ENCODE assay signal across 24 cellular contexts in genomic region chr11:65206441-65206841, GRCh38. TPM values are rescaled to one million over a fixed set of nuclear protein-coding genes. Genes with fewer than 3 reads are reported as not detected.
DNase-seq lines count a peak whose midpoint lies in the region; ATAC-seq and TF ChIP-seq lines count a peak whose summit lies in the region.
"Had no signal": no experiment of that assay in that cellular context is flagged by ENCODE, and none has a peak within 500 bp of the region (broad histone marks: within the 10 kb centered on the region; RNA-seq: fewer than 3 reads in every experiment).

No MANE protein-coding gene starts in this region.

- H3K9me3 ChIP-seq in NT2/D1 (ENCODE audit: insufficient read depth, low read length) (no peaks in the 10 kb centered on the region), smooth muscle cell (replicated peaks; ENCODE audit: low read depth) (no peaks in the 10 kb centered on the region)
- H3K9me3 ChIP-seq: SJSA1 had no signal

- ATAC-seq in sciatic nerve = no peak
- no peak for ATAC-seq in GM18502 (IDR thresholded peaks at IDR 0.05; ENCODE audit: poor library complexity, unreplicated experiment)
- ATAC-seq: HCT116 had no signal

- peaks cover 29% of the 10 kb centered on the region for H3K36me3 Mint-ChIP-seq in activated CD4-positive, alpha-beta T cell treated with anti-CD3 and anti-CD28 coated beads, Interleukin-2, amount 10 ng/mL, durations not matched to agents 7 days and 5 days (ENCODE audit: low read depth)

- H3K4me2 ChIP-seq in smooth muscle cell = no peak overlapping the region
- H3K4me2 ChIP-seq: KMS-11 had no signal

- no peak overlapping the region for H3K4me3 ChIP-seq in NT2/D1 (ENCODE audit: insufficient read length, low read depth)
- H3K4me3 ChIP-seq in smooth muscle cell = no peak overlapping the region
- H3K4me3 ChIP-seq: SJSA1 had no signal

- no peak overlapping the region for H3K27ac ChIP-seq in smooth muscle cell (ENCODE audit: low read depth)
- H3K27ac ChIP-seq: HL-60, KMS-11, SJSA1 had no signal

- POLR2A ChIA-PET in GM10248 (lab: Yijun Ruan, JAX) = no interaction called here
- POLR2A ChIA-PET in activated CD4-positive, alpha-beta T cell treated with anti-CD3 and anti-CD28 coated beads, Interleukin-2, amount 10 ng/mL, durations not matched to agents 7 days and 5 days (lab: Charles Lee) = no interaction called here

- intact Hi-C loops in sciatic nerve (cut with DNase I) = no loop called here

- peaks cover 80% of the 10 kb centered on the region for H3K36me3 ChIP-seq in NT2/D1 (ENCODE audit: insufficient read depth, insufficient read length, low read length)
- no peaks in the 10 kb centered on the region for H3K36me3 ChIP-seq in smooth muscle cell (ENCODE audit: low read depth)

- no peaks in the 10 kb centered on the region for H3K9me3 Mint-ChIP-seq in activated CD4-positive, alpha-beta T cell treated with anti-CD3 and anti-CD28 coated beads, Interleukin-2, amount 10 ng/mL, durations not matched to agents 7 days and 5 days
- H3K9me3 Mint-ChIP-seq: CD4-positive, CD25-positive, alpha-beta regulatory T cell had no signal

- H3K4me1 Mint-ChIP-seq in activated CD4-positive, alpha-beta T cell treated with anti-CD3 and anti-CD28 coated beads, Interleukin-2, amount 10 ng/mL, durations not matched to agents 7 days and 5 days = peaks cover 8% of the 10 kb centered on the region
- H3K4me1 Mint-ChIP-seq: CD4-positive, CD25-positive, alpha-beta regulatory T cell had no signal

- H3K9ac ChIP-seq in NT2/D1 (ENCODE audit: insufficient read length, low read depth) (peak overlapping the region; percentile 17), smooth muscle cell (ENCODE audit: low read depth) (no peak overlapping the region)
- H3K9ac ChIP-seq: KMS-11 had no signal

- H3F3A ChIP-seq in smooth muscle cell (ENCODE audit: low read depth) = no peaks in the 10 kb centered on the region

- 97% methylated on average over 13 of the region's 17 CpGs for WGBS in smooth muscle cell (ENCODE audit: low lambda C conversion rate)

- H3K27ac Mint-ChIP-seq in activated CD4-positive, alpha-beta T cell treated with anti-CD3 and anti-CD28 coated beads, Interleukin-2, amount 10 ng/mL, durations not matched to agents 7 days and 5 days = no peak overlapping the region
- H3K27ac Mint-ChIP-seq: CD4-positive, CD25-positive, alpha-beta regulatory T cell had no signal

- no peak overlapping the region for H3K4me3 Mint-ChIP-seq in activated CD4-positive, alpha-beta T cell treated with anti-CD3 and anti-CD28 coated beads, Interleukin-2, amount 10 ng/mL, durations not matched to agents 7 days and 5 days
- H3K4me3 Mint-ChIP-seq: CD4-positive, CD25-positive, alpha-beta regulatory T cell had no signal

- no peak for TF ChIP-seq CTCF in GM10248 (IDR thresholded peaks at IDR 0.05; ENCODE audit: control extremely low read depth, extremely low read depth, low read depth, missing control alignments)
- TF ChIP-seq CTCF in smooth muscle cell (IDR thresholded peaks at IDR 0.05; ENCODE audit: borderline replicate concordance, insufficient read depth, poor library complexity, severe bottlenecking) = no peak

- CTCF ChIA-PET in GM10248 (lab: Yijun Ruan, JAX) = interaction anchor here (0.9 to 4.3 kb wide), 7 partner anchors 10 to 123 kb away, joined by 3 to 24 read pairs (median 9); partner anchors contain the start of gene CDC42EP2
- CTCF ChIA-PET in activated CD4-positive, alpha-beta T cell treated with anti-CD3 and anti-CD28 coated beads, Interleukin-2, amount 10 ng/mL, durations not matched to agents 7 days and 5 days (lab: Charles Lee) = interaction anchor here (1.0 kb wide), 1 partner anchor 20 kb away, joined by 6 read pairs; no protein-coding TSS in a partner anchor

- no peaks in the 10 kb centered on the region for H3K27me3 Mint-ChIP-seq in activated CD4-positive, alpha-beta T cell treated with anti-CD3 and anti-CD28 coated beads, Interleukin-2, amount 10 ng/mL, durations not matched to agents 7 days and 5 days
- H3K27me3 Mint-ChIP-seq: CD4-positive, CD25-positive, alpha-beta regulatory T cell had no signal

- H3K79me2 ChIP-seq in smooth muscle cell (ENCODE audit: low read depth) = no peaks in the 10 kb centered on the region

- H3K27me3 ChIP-seq in NT2/D1 (ENCODE audit: insufficient read depth, insufficient read length) (no peaks in the 10 kb centered on the region), smooth muscle cell (ENCODE audit: low read depth) (no peaks in the 10 kb centered on the region)
- H3K27me3 ChIP-seq: SJSA1 had no signal

- peak; percentile 11 for DNase-seq in GM10248 (ENCODE audit: extremely low spot score)
- no peak for DNase-seq in NT2/D1 (ENCODE audit: low read depth, low spot score)
- peak; percentile 3 for DNase-seq in iPS-NIHi7 (ENCODE audit: extremely low spot score)
- DNase-seq in sciatic nerve (ENCODE audit: low spot score) = peak; percentile 56
- no peak for DNase-seq in activated CD4-positive, alpha-beta T cell treated with anti-CD3 and anti-CD28 coated beads, Interleukin-2, amount 10 ng/mL, durations not matched to agents 7 days and 5 days
- no peak for DNase-seq in smooth muscle cell (lab: John Stamatoyannopoulos, UW; ENCODE audit: unreplicated experiment)
- DNase-seq: CD4-positive, CD25-positive, alpha-beta regulatory T cell; DND-41; GOT3; NCI-H1092 treated with DMSO at 0.1 percent for 48 hours; NCI-H1436 treated with DMSO at 0.1 percent for 48 hours; NCI-H1930; NCI-H226; NCI-H524; NCI-H774; NK-92 treated with Interleukin-12 subunit alpha and Interleukin-12 subunit beta, amount 100 ng/mL, for 24 hours had no signal

- H2AFZ ChIP-seq in smooth muscle cell (ENCODE audit: low read depth) = no peak overlapping the region

- no peaks in the 10 kb centered on the region for H4K20me1 ChIP-seq in smooth muscle cell (ENCODE audit: low read depth)

- H3K4me1 ChIP-seq in NT2/D1 (ENCODE audit: insufficient read depth, insufficient read length) (peaks cover 27% of the 10 kb centered on the region), smooth muscle cell (ENCODE audit: low read depth) (no peaks in the 10 kb centered on the region)

RNA-seq across cellular contexts. Expression of gene CAPN1, which starts 24.7 kb away (rescaled TPM):
- total RNA-seq in sciatic nerve (125 TPM), smooth muscle cell (93.0 and 126 TPM in 2 replicates)
- total RNA-seq in activated CD4-positive, alpha-beta T cell treated with anti-CD3 and anti-CD28 coated beads, Interleukin-2, amount 10 ng/mL, durations not matched to agents 7 days and 5 days = 100 to 1,000 TPM; 192 to 207 TPM
- 109 and 149 TPM in 2 replicates for polyA plus RNA-seq in smooth muscle cell

RNA-seq across cellular contexts. Expression of gene SPDYC, which starts 36.4 kb away (rescaled TPM):
- total RNA-seq in sciatic nerve (not detected), smooth muscle cell (not detected in 2 replicates)
- total RNA-seq in activated CD4-positive, alpha-beta T cell treated with anti-CD3 and anti-CD28 coated beads, Interleukin-2, amount 10 ng/mL, durations not matched to agents 7 days and 5 days = not detected
- polyA plus RNA-seq in smooth muscle cell = not detected in 2 replicates
- total RNA-seq: A673; CD4-positive, CD25-positive, alpha-beta regulatory T cell; HT1080; SJSA1 had no signal
- polyA plus RNA-seq: BJ; CD4-positive, CD25-positive, alpha-beta regulatory T cell had no signal

RNA-seq across cellular contexts. Expression of gene POLA2, which starts 55.3 kb away (rescaled TPM):
- total RNA-seq in sciatic nerve (5.5 TPM), smooth muscle cell (2.5 and 4.4 TPM in 2 replicates)
- total RNA-seq in activated CD4-positive, alpha-beta T cell treated with anti-CD3 and anti-CD28 coated beads, Interleukin-2, amount 10 ng/mL, durations not matched to agents 7 days and 5 days = 10 to 100 TPM; 47.7 to 55.2 TPM
- polyA plus RNA-seq in smooth muscle cell = 8.4 and 9.2 TPM in 2 replicates

Comparison
In these comparisons a context has a peak if more than half of its experiments do, and no peak if none do; other contexts are left out.
1. DNase-seq: peak in GM10248 (single experiment), iPS-NIHi7 (single experiment) and sciatic nerve (single experiment); none in NT2/D1 (single experiment), activated CD4-positive, alpha-beta T cell treated with anti-CD3 and anti-CD28 coated beads, Interleukin-2, amount 10 ng/mL, durations not matched to agents 7 days and 5 days (single experiment) and smooth muscle cell (single experiment).